ENCODE assay signal across 1 cellular context in the genomic region with DNA sequence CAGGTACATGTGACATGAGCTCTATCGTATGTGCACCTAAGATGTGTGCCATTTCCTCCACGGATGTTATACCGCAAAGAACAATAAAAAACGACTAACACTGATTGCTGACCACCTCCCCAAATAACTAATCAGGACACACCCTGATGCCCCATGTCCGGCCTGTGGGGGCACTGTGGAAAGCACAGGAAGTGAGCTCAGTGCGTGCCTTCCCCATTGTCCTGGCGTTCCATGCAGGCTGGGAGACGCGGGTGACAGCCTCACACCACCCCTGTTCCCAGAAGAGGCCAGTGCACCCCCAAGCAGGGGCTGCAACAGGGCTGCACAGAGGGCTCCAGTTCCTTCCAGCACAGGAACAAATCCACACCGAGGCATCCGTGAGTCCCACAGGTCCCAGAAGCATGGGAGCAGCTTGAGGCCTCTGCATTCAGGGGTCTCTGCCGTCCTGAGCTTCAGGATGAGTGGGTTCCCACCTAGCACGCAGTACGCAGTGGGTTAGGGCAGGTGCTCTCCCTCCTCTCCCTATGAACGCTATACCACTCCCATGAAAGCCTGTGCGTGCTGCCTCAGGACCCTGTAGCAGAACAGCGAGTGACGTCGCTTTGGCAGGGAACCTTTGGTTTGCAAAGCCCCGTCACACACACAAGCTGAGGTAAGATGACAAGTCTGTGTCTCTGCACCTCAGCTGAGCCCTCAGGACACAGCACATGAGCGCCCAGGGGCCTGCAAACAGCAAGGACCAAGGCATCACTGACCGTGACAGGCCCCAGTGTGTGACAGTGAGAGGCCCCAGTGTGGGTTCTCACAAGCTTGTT.
TF ChIP-seq lines count a peak whose summit lies in the region.

No MANE protein-coding gene starts in this region.

TF ChIP-seq in HEK293T, 16 proteins besides CTCF, POLR2A, EP300 and RAD21:
- TF ChIP-seq SUZ12 (IDR thresholded peaks at IDR 0.05) = no peak
- no peak for TF ChIP-seq BHLHE40 (IDR thresholded peaks at IDR 0.05; ENCODE audit: borderline replicate concordance)
- no peak for TF ChIP-seq FOXA1 (IDR thresholded peaks at IDR 0.05)
- TF ChIP-seq LEF1 (IDR thresholded peaks at IDR 0.05; ENCODE audit: borderline replicate concordance) = no peak
- TF ChIP-seq HDGF (IDR thresholded peaks at IDR 0.05; ENCODE audit: borderline replicate concordance) = no peak
- no peak for TF ChIP-seq PKNOX1 (IDR thresholded peaks at IDR 0.05)
- TF ChIP-seq L3MBTL2 (conservative IDR thresholded peaks at IDR 0.05) = no peak
- TF ChIP-seq TARDBP (IDR thresholded peaks at IDR 0.05) = no peak
- TF ChIP-seq ELF4 (IDR thresholded peaks at IDR 0.05) = no peak
- TF ChIP-seq ARNT (IDR thresholded peaks at IDR 0.05) = no peak
